In the genomic region with DNA sequence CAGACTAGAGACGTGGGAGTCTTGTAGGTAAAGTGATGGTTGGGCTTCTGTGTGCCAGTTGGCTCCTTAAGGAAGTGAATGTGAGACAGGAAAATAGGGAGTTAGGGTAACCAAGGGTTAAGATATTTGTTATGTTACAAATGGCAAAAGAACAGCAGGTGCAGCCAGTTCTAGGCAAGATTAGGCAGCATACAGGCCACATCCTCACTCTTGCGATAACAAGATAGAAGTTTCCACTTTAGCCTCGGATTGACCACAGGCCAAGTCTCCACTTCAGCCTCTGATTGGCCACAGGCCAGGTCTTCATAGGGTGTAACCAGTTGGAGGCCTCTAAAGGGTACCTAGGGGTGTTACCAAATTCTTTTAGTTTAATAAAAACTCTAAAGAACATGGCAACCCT, we compare ENCODE assay signal across 20 cellular contexts. TPM values are rescaled to one million over a fixed set of nuclear protein-coding genes. Genes with fewer than 3 reads are reported as not detected.
A peak's percentile ranks its signal among the peaks of the same experiment; 100 is the strongest.
DNase-seq lines count a peak whose midpoint lies in the region; ATAC-seq and TF ChIP-seq lines count a peak whose summit lies in the region.
"Had no signal": no experiment of that assay in that cellular context is flagged by ENCODE, and none has a peak within 500 bp of the region (broad histone marks: within the 10 kb centered on the region; RNA-seq: fewer than 3 reads in every experiment).

No MANE protein-coding gene starts in this region.

- peaks cover 22% of the 10 kb centered on the region for H3K4me1 Mint-ChIP-seq in T-helper 17 cell

- H3K27me3 ChIP-seq in BLaER1 = no peaks in the 10 kb centered on the region
- H3K27me3 ChIP-seq: MG63 had no signal

- ATAC-seq in T-helper 17 cell = no peak
- no peak for ATAC-seq in GM18907 (IDR thresholded peaks at IDR 0.05; ENCODE audit: unreplicated experiment)
- ATAC-seq: CD8-positive, alpha-beta T cell had no signal

- H3K27ac ChIP-seq in BLaER1 (no peak overlapping the region), HEK293 (ENCODE audit: extremely low read depth, low read depth, low read length) (no peak overlapping the region)
- H3K27ac ChIP-seq: HL-60, PC-9, SK-N-MC had no signal

- peak overlapping the region; percentile 41 for H3K4me3 Mint-ChIP-seq in T-helper 17 cell
- H3K4me3 Mint-ChIP-seq: B cell; CD8-positive, alpha-beta T cell; HFFc6 had no signal

- no peaks in the 10 kb centered on the region for H4K20me1 ChIP-seq in BLaER1

- POLR2A ChIA-PET in HEK293 (lab: Yijun Ruan, JAX) = interaction anchor here (0.6 kb wide), 1 partner anchor 12 kb away, joined by 4 read pairs; no protein-coding TSS in a partner anchor

- no peak for DNase-seq in T-helper 17 cell
- peak; percentile 17 for DNase-seq in fibroblast of pulmonary artery (ENCODE audit: low read depth)
- DNase-seq in SKM-1 treated with dmso at 0.1 percent for 144 hours (lab: John Stamatoyannopoulos, UW; ENCODE audit: unreplicated experiment) = no peak
- no peak for DNase-seq in NCI-H446 treated with DMSO at 0.1 percent for 48 hours (lab: John Stamatoyannopoulos, UW)
- DNase-seq in Kasumi-1 (lab: John Stamatoyannopoulos, UW) = no peak
- DNase-seq: ACHN; CD8-positive, alpha-beta T cell; HFFc6; KG1; MG63; NCI-H1417; NCI-H2029; NCI-H526; PC-9 had no signal

- H3K27me3 Mint-ChIP-seq in T-helper 17 cell = peaks cover 4% of the 10 kb centered on the region

- CTCF ChIA-PET in HEK293 (lab: Yijun Ruan, JAX) = interaction anchor here (0.7 kb wide), 1 partner anchor 9 kb away, joined by 3 read pairs; no protein-coding TSS in a partner anchor

- no peak overlapping the region for H3K27ac Mint-ChIP-seq in T-helper 17 cell
- H3K27ac Mint-ChIP-seq: B cell; CD8-positive, alpha-beta T cell; HFFc6 had no signal

- no peak overlapping the region for H3K9ac ChIP-seq in BLaER1

- H3K4me1 ChIP-seq in BLaER1 = peaks cover 44% of the 10 kb centered on the region
- no peaks in the 10 kb centered on the region for H3K4me1 ChIP-seq in HEK293 (ENCODE audit: control insufficient read depth, insufficient read depth, low read length)

- no peak overlapping the region for H3K4me3 ChIP-seq in BLaER1
- H3K4me3 ChIP-seq in HEK293 (ENCODE audit: low read depth, low read length) = no peak overlapping the region
- H3K4me3 ChIP-seq in fibroblast of pulmonary artery (replicated peaks; ENCODE audit: low read depth, low read length) = no peak overlapping the region
- H3K4me3 ChIP-seq: MG63, PC-9, SK-N-MC had no signal

- H3K36me3 Mint-ChIP-seq in T-helper 17 cell (ENCODE audit: low read depth) = no peaks in the 10 kb centered on the region
- H3K36me3 Mint-ChIP-seq: CD8-positive, alpha-beta T cell had no signal

- H3K9me3 ChIP-seq in BLaER1 = peaks cover 7% of the 10 kb centered on the region; the same call in 1 of the 2 replicates
- H3K9me3 ChIP-seq in HEK293 (ENCODE audit: control insufficient read depth, insufficient read depth, low read depth, low read length) = no peaks in the 10 kb centered on the region
- H3K9me3 ChIP-seq in T-helper 17 cell (ENCODE audit: control insufficient read depth, low read length, poor library complexity, severe bottlenecking) = no peaks in the 10 kb centered on the region
- H3K9me3 ChIP-seq: MG63 had no signal

- TF ChIP-seq CTCF in HEK293 (tag by site-specific recombination; IDR thresholded peaks at IDR 0.05) (no peak), fibroblast of pulmonary artery (IDR thresholded peaks at IDR 0.05; ENCODE audit: low read length, missing control alignments) (no peak)

- H3K36me3 ChIP-seq in BLaER1 (no peaks in the 10 kb centered on the region), HEK293 (ENCODE audit: control insufficient read depth in 2 of 2, insufficient read depth in 1 of 2, low read length in 2 of 2) (no peaks in the 10 kb centered on the region)
- H3K36me3 ChIP-seq: MG63 had no signal

- H3K4me2 ChIP-seq in BLaER1 = peak overlapping the region; percentile 16; the same call in 1 of the 2 replicates
- H3K4me2 ChIP-seq: PC-9 had no signal

TF ChIP-seq in HEK293, 187 proteins besides CTCF, POLR2A, EP300 and RAD21:
- peak; percentile 65; the same call in 1 of the 2 replicates for TF ChIP-seq ZNF449 (tag by site-specific recombination; IDR thresholded peaks at IDR 0.05)
- no peak for TF ChIP-seq SETDB1 (IDR thresholded peaks at IDR 0.05; ENCODE audit: insufficient read length, low read length)

RNA-seq across cellular contexts. Expression of gene ABCA1, which starts 54.6 kb away (rescaled TPM):
- 10 to 100 TPM; 16.0 to 18.9 TPM for total RNA-seq in T-helper 17 cell
